Comparison of ENCODE assay signal across 8 cellular contexts in the genomic region with DNA sequence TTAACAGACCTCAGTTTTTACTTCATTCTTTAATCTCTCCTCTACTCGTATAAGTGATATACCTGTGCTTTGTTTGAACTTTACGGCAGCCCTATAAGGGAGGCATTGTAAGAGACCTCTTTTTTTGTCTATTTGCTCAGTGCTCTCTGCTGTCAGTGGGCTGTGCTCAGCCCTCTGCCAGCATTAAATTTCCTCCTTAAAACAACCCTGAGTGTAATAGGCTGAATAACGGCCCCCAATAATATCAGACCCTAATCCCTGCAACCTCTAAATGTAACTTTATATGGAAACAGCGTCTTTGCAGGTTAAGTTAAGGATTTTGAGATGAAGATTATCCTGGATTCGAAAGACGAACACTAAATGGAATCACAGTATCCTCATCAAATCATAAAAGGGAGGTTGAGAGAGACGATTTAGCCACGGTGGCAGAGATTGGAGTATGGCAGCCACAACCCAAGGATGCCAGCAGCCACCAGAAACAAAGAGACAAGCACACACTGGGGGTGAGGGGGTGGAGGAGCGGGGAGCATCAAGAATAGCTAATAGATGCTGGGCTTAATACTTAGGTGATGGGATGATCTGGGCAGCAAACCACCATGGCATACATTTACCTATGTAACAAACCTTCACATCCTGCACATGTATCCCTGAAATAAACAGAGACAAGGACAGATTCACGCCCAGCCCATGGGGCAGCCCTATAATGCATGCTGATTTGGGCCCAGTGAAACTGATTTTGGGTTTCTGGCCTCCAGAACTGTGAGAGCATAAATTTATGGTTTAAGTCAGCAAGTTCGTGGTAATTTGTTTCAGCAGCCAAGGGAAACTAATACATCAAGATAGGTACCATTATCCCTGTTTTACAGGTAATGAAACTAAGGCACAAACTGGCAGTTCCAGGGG. TPM values are rescaled to one million over a fixed set of nuclear protein-coding genes. Genes with fewer than 3 reads are reported as not detected.
DNase-seq lines count a peak whose midpoint lies in the region; ATAC-seq, FAIRE-seq and TF ChIP-seq lines count a peak whose summit lies in the region.

No MANE protein-coding gene starts in this region.

- H3K27me3 ChIP-seq in bronchial epithelial cell (ENCODE audit: control insufficient read depth, insufficient read depth, low read length) (no peaks in the 10 kb centered on the region), mesenchymal stem cell (ENCODE audit: control insufficient read depth in 1 of 2, insufficient read depth in 1 of 2, low read length in 2 of 2) (no peaks in the 10 kb centered on the region)

- peak overlapping the region; percentile 8 to 38 for H3K18ac ChIP-seq in mesenchymal stem cell (ENCODE audit: low read depth in 1 of 2, low read length in 2 of 2)

- WGBS in mesenchymal stem cell, result 51% methylated on average over 5 of the region's 11 CpGs

- no peak overlapping the region for H2BK15ac ChIP-seq in mesenchymal stem cell (ENCODE audit: low read depth, poor library complexity, severe bottlenecking)

- ATAC-seq in GM21717 (IDR thresholded peaks at IDR 0.05; ENCODE audit: unreplicated experiment), result peak; percentile 22

- H3K9me3 ChIP-seq in ES-I3 (ENCODE audit: control insufficient read depth, insufficient read depth, low read length) (no peaks in the 10 kb centered on the region), KOPT-K1 (ENCODE audit: insufficient read depth, low read length, poor library complexity, severe bottlenecking) (no peaks in the 10 kb centered on the region), mesenchymal stem cell (ENCODE audit: control insufficient read depth, low read length) (no peaks in the 10 kb centered on the region)

- H4K8ac ChIP-seq in mesenchymal stem cell (ENCODE audit: low read length), result no peak overlapping the region

- peaks cover 9% of the 10 kb centered on the region for H3K79me1 ChIP-seq in mesenchymal stem cell (replicated peaks; ENCODE audit: low read length, poor library complexity, severe bottlenecking)

- H3K23ac ChIP-seq in mesenchymal stem cell (ENCODE audit: low read length in 2 of 2), result no peak overlapping the region

- H3K27ac ChIP-seq in KOPT-K1 (ENCODE audit: low read depth, low read length, poor library complexity, severe bottlenecking), result peak overlapping the region; percentile 88
- H3K27ac ChIP-seq in mesenchymal stem cell (ENCODE audit: low read length, poor library complexity, severe bottlenecking), result no peak overlapping the region

- H3K4ac ChIP-seq in mesenchymal stem cell (ENCODE audit: low read depth in 1 of 2, low read length in 2 of 2), result no peak overlapping the region

- DNase-seq in bronchial epithelial cell (ENCODE audit: low read depth) (no peak), mesenchymal stem cell (no peak), OCI-M2 (lab: John Stamatoyannopoulos, UW; ENCODE audit: unreplicated experiment) (no peak), GM13976 (ENCODE audit: low spot score) (no peak), DMS79 (lab: John Stamatoyannopoulos, UW) (no peak)

- no peak overlapping the region for H2AFZ ChIP-seq in mesenchymal stem cell (ENCODE audit: low read depth, low read length)

- no peak for FAIRE-seq in bronchial epithelial cell (lab: Jason Lieb, UNC)

- no peak overlapping the region for H4K91ac ChIP-seq in mesenchymal stem cell (ENCODE audit: low read length)

- no peaks in the 10 kb centered on the region; the same call in 1 of the 2 replicates for H3K4me1 ChIP-seq in ES-I3 (ENCODE audit: insufficient read depth, low read length)
- H3K4me1 ChIP-seq in mesenchymal stem cell (ENCODE audit: control insufficient read depth, insufficient read depth, low read depth, low read length), result peaks cover 6% of the 10 kb centered on the region

- peak overlapping the region; percentile 77 for H3K4me2 ChIP-seq in mesenchymal stem cell (ENCODE audit: low read length, poor library complexity, severe bottlenecking)

- in situ Hi-C loops in GM13976 (cut with MboI; ENCODE audit: low sequenced_read_pairs, unreplicated experiment), result no loop called here

- H2AK5ac ChIP-seq in mesenchymal stem cell (ENCODE audit: low read length, severe bottlenecking), result no peak overlapping the region

- H2BK120ac ChIP-seq in mesenchymal stem cell (ENCODE audit: low read depth, low read length), result no peak overlapping the region

- peak overlapping the region; percentile 68 for H3K4me3 ChIP-seq in bronchial epithelial cell (ENCODE audit: low read depth, low read length)
- peak overlapping the region; percentile 48 to 98 for H3K4me3 ChIP-seq in mesenchymal stem cell (ENCODE audit: insufficient read depth in 1 of 2, low read depth in 1 of 2, low read length in 2 of 2)

- no peak overlapping the region for H3K14ac ChIP-seq in mesenchymal stem cell (ENCODE audit: low read length in 2 of 2)

- peak overlapping the region; percentile 92 for H3K9ac ChIP-seq in ES-I3 (ENCODE audit: low read depth, low read length)
- H3K9ac ChIP-seq in mesenchymal stem cell (ENCODE audit: low read length), result peak overlapping the region; percentile 99

- H3K36me3 ChIP-seq in ES-I3 (ENCODE audit: insufficient read depth, low read length), result no peaks in the 10 kb centered on the region
- no peaks in the 10 kb centered on the region for H3K36me3 ChIP-seq in KOPT-K1 (ENCODE audit: insufficient read depth, low read length)
- peaks cover 2% of the 10 kb centered on the region for H3K36me3 ChIP-seq in bronchial epithelial cell (ENCODE audit: control insufficient read depth, insufficient read depth, low read length)
- H3K36me3 ChIP-seq in mesenchymal stem cell (ENCODE audit: control insufficient read depth in 1 of 2, insufficient read depth in 2 of 2, low read depth in 1 of 2, low read length in 2 of 2), result no peaks in the 10 kb centered on the region

- TF ChIP-seq CTCF in bronchial epithelial cell (IDR thresholded peaks at IDR 0.05; ENCODE audit: insufficient read depth, low read length, severe bottlenecking) (no peak), GM13976 (IDR thresholded peaks at IDR 0.05; ENCODE audit: borderline replicate concordance, control extremely low read depth, extremely low read depth, insufficient read depth, missing control alignments) (no peak)

- H2BK12ac ChIP-seq in mesenchymal stem cell (ENCODE audit: low read length in 2 of 2), result no peak overlapping the region

- no peak overlapping the region for H2BK5ac ChIP-seq in mesenchymal stem cell (ENCODE audit: low read depth, low read length, poor library complexity, severe bottlenecking)

RNA-seq across cellular contexts. Expression of a gene that starts 0.9 kb away (rescaled TPM):
- 12.9 and 13.6 TPM in 2 replicates for total RNA-seq in bronchial epithelial cell
- polyA plus RNA-seq in mesenchymal stem cell (2013, experiment 1 of 2), result 21.5 TPM
- polyA plus RNA-seq in mesenchymal stem cell (2013, experiment 2 of 2), result 21.9 TPM

RNA-seq across cellular contexts. Expression of a gene that starts 14.7 kb away (rescaled TPM):
- total RNA-seq in bronchial epithelial cell, result not detected in 2 replicates
- polyA plus RNA-seq in mesenchymal stem cell (2013, experiment 1 of 2), result not detected
- not detected for polyA plus RNA-seq in mesenchymal stem cell (2013, experiment 2 of 2)
